In genomic region chr13:67353891-67354459, GRCh38 we compare ENCODE assay signal across 13 cellular contexts.
DNase-seq lines count a peak whose midpoint lies in the region; ATAC-seq, FAIRE-seq and TF ChIP-seq lines count a peak whose summit lies in the region.
"Had no signal": no experiment of that assay in that cellular context is flagged by ENCODE, and none has a peak within 500 bp of the region (broad histone marks: within the 10 kb centered on the region; RNA-seq: fewer than 3 reads in every experiment).

No MANE protein-coding gene starts in this region.

- no peaks in the 10 kb centered on the region for H3K9me3 ChIP-seq in Loucy (ENCODE audit: insufficient read depth, low read depth, low read length)
- H3K9me3 ChIP-seq in HepG2 (ENCODE audit: low read length), result no peaks in the 10 kb centered on the region

- no peak for TF ChIP-seq EP300 in HepG2 (IDR thresholded peaks at IDR 0.05; ENCODE audit: low read depth in 2 of 2, low read length in 2 of 2)
- no peak for TF ChIP-seq EP300 in HepG2 (CRISPR knock-in tag; IDR thresholded peaks at IDR 0.05; ENCODE audit: borderline replicate concordance)

- H3F3A ChIP-seq in Loucy (ENCODE audit: low read depth), result no peaks in the 10 kb centered on the region; the same call in 1 of the 2 replicates

- no peak for FAIRE-seq in HepG2 (lab: Jason Lieb, UNC)

- H3K4me3 Mint-ChIP-seq in osteocyte (ENCODE audit: unreplicated experiment), result peak overlapping the region; percentile 64
- H3K4me3 Mint-ChIP-seq: activated T-helper 1 cell treated with anti-CD3 and anti-CD28 coated beads, Interleukin-12 subunit alpha, Interleukin-12 subunit beta, Interleukin-2, Interleukin-4 antibody, amounts not matched to agents 30 ng/mL and 10 ng/mL and 1 ng/mL, durations not matched to agents 14 hours and 24 hours and 36 hours; stimulated activated naive CD8-positive, alpha-beta T cell treated with anti-CD3 and anti-CD28 coated beads, Interleukin-15, amount 100 ng/mL, for 72 hours had no signal

- peaks cover 2% of the 10 kb centered on the region for H3K36me3 Mint-ChIP-seq in osteocyte (ENCODE audit: unreplicated experiment)

- H3K4me2 ChIP-seq in Loucy (ENCODE audit: low read depth, low read length, poor library complexity, severe bottlenecking), result peak overlapping the region; percentile 53
- H3K4me2 ChIP-seq in HepG2 (ENCODE audit: low read depth, low read length), result no peak overlapping the region

- no peak overlapping the region for H3K9ac ChIP-seq in Loucy (ENCODE audit: low read depth, low read length, poor library complexity, severe bottlenecking)
- no peak overlapping the region for H3K9ac ChIP-seq in HepG2 (ENCODE audit: insufficient read depth, low read depth, low read length)

- H3K79me2 ChIP-seq in Loucy (ENCODE audit: insufficient read depth, low read length), result no peaks in the 10 kb centered on the region
- no peaks in the 10 kb centered on the region for H3K79me2 ChIP-seq in HepG2 (ENCODE audit: insufficient read depth, low read length)

- no peak for TF ChIP-seq CTCF in Loucy (conservative IDR thresholded peaks at IDR 0.05; ENCODE audit: low read length)
- no peak for TF ChIP-seq CTCF in cardiac fibroblast (IDR thresholded peaks at IDR 0.05; ENCODE audit: low read depth, low read length)
- TF ChIP-seq CTCF in osteocyte (IDR thresholded peaks at IDR 0.05), result no peak
- no peak for TF ChIP-seq CTCF in HepG2 (CRISPR knock-in tag; IDR thresholded peaks at IDR 0.05)

- ATAC-seq in HepG2 (no peak), HG03039 (IDR thresholded peaks at IDR 0.05; ENCODE audit: unreplicated experiment) (no peak), HG03565 (IDR thresholded peaks at IDR 0.05; ENCODE audit: unreplicated experiment) (no peak), HG02885 (IDR thresholded peaks at IDR 0.05; ENCODE audit: poor library complexity, unreplicated experiment) (no peak)
- ATAC-seq: stimulated activated naive CD8-positive, alpha-beta T cell treated with anti-CD3 and anti-CD28 coated beads, Interleukin-15, amount 100 ng/mL, for 72 hours had no signal

- intact Hi-C loops in HepG2 (cut with micrococcal nuclease; ENCODE audit: unreplicated experiment), result no loop called here

- CTCF ChIA-PET in HepG2 (lab: Yijun Ruan, JAX; ENCODE audit: low intra/inter-chr PET ratio, low total read pairs), result no interaction called here

- no peaks in the 10 kb centered on the region for H3K9me2 ChIP-seq in Loucy (replicated peaks; ENCODE audit: low read depth, low read length)

- peak overlapping the region; percentile 65 for H3K27ac Mint-ChIP-seq in osteocyte (ENCODE audit: unreplicated experiment)
- H3K27ac Mint-ChIP-seq: activated T-helper 1 cell treated with anti-CD3 and anti-CD28 coated beads, Interleukin-12 subunit alpha, Interleukin-12 subunit beta, Interleukin-2, Interleukin-4 antibody, amounts not matched to agents 30 ng/mL and 10 ng/mL and 1 ng/mL, durations not matched to agents 14 hours and 24 hours and 36 hours; stimulated activated naive CD8-positive, alpha-beta T cell treated with anti-CD3 and anti-CD28 coated beads, Interleukin-15, amount 100 ng/mL, for 72 hours had no signal

- no peak overlapping the region for H3K27ac ChIP-seq in HepG2 (ENCODE audit: extremely low read length, insufficient read depth, low read length)

- H3K4me1 ChIP-seq in Loucy (ENCODE audit: insufficient read depth, low read length, poor library complexity, severe bottlenecking), result peaks cover 3% of the 10 kb centered on the region
- no peaks in the 10 kb centered on the region for H3K4me1 ChIP-seq in HepG2 (ENCODE audit: insufficient read depth, low read length)

- no peak for TF ChIP-seq RAD21 in HepG2 (CRISPR knock-in tag; IDR thresholded peaks at IDR 0.05)

- H3K27me3 ChIP-seq in Loucy (ENCODE audit: insufficient read depth, low read length, poor library complexity, severe bottlenecking) (no peaks in the 10 kb centered on the region), HepG2 (ENCODE audit: control insufficient read depth in 1 of 2, insufficient read depth in 2 of 2, low read length in 2 of 2) (no peaks in the 10 kb centered on the region)

- peaks cover 5% of the 10 kb centered on the region for H3K9me3 Mint-ChIP-seq in osteocyte (ENCODE audit: unreplicated experiment)
- H3K9me3 Mint-ChIP-seq: activated T-helper 1 cell treated with anti-CD3 and anti-CD28 coated beads, Interleukin-12 subunit alpha, Interleukin-12 subunit beta, Interleukin-2, Interleukin-4 antibody, amounts not matched to agents 30 ng/mL and 10 ng/mL and 1 ng/mL, durations not matched to agents 14 hours and 24 hours and 36 hours; stimulated activated naive CD8-positive, alpha-beta T cell treated with anti-CD3 and anti-CD28 coated beads, Interleukin-15, amount 100 ng/mL, for 72 hours had no signal

- WGBS in HepG2 (ENCODE audit: low lambda C conversion rate), result 3% methylated on average over 3 of the region's 3 CpGs

- no TSS peak for BruUV-seq in HepG2 (replicated peaks; lab: Mats Ljungman, UMichigan)

- H3K4me3 ChIP-seq in Loucy (ENCODE audit: low read length, poor library complexity, severe bottlenecking) (peak overlapping the region; percentile 45), cardiac fibroblast (replicated peaks in 1 of 2; ENCODE audit: low read depth in 2 of 2, low read length in 2 of 2) (peak overlapping the region in 1 of 2 donors; percentile 9), HepG2 (replicated peaks in 1 of 3; ENCODE audit: insufficient read depth in 1 of 3, low read depth in 2 of 3, low read length in 3 of 3) (no peak overlapping the region)

- H4K20me1 ChIP-seq in Loucy (ENCODE audit: insufficient read depth, low read length, poor library complexity, severe bottlenecking), result no peaks in the 10 kb centered on the region
- H4K20me1 ChIP-seq in HepG2 (ENCODE audit: insufficient read depth, low read length), result no peaks in the 10 kb centered on the region

- H3K27me3 Mint-ChIP-seq in osteocyte (ENCODE audit: unreplicated experiment), result no peaks in the 10 kb centered on the region
- H3K27me3 Mint-ChIP-seq: stimulated activated naive CD8-positive, alpha-beta T cell treated with anti-CD3 and anti-CD28 coated beads, Interleukin-15, amount 100 ng/mL, for 72 hours had no signal

- in situ Hi-C loops in HepG2 (cut with HindIII; ENCODE audit: extremely low pct_ligation_motif_present, low pct_unique_long_range_greater_than_20kb), result no loop called here

- peaks cover 16% of the 10 kb centered on the region for H3K4me1 Mint-ChIP-seq in osteocyte (ENCODE audit: unreplicated experiment)
- H3K4me1 Mint-ChIP-seq: stimulated activated naive CD8-positive, alpha-beta T cell treated with anti-CD3 and anti-CD28 coated beads, Interleukin-15, amount 100 ng/mL, for 72 hours had no signal

- peak overlapping the region; percentile 81 for H2AFZ ChIP-seq in Loucy (ENCODE audit: low read length)
- no peak overlapping the region for H2AFZ ChIP-seq in HepG2 (ENCODE audit: low read length)

- TF ChIP-seq POLR2A in HepG2 (IDR thresholded peaks at IDR 0.05; ENCODE audit: insufficient read depth in 1 of 2, low read depth in 2 of 2, low read length in 2 of 2), result no peak

- DNase-seq in GM03348 (ENCODE audit: low spot score), result peak; percentile 11
- peak; percentile 26 to 69 for DNase-seq in cardiac fibroblast (ENCODE audit: low read depth in 2 of 2)
- no peak for DNase-seq in osteocyte (ENCODE audit: extremely low spot score, unreplicated experiment)
- no peak for DNase-seq in HepG2 (ENCODE audit: low spot score)
- DNase-seq: activated CD4-positive, alpha-beta T cell treated with anti-CD3 and anti-CD28 coated beads for 4 hours; NCI-H2029 treated with DMSO at 0.1 percent for 48 hours; posterior cingulate gyrus; stimulated activated naive CD8-positive, alpha-beta T cell treated with anti-CD3 and anti-CD28 coated beads, Interleukin-15, amount 100 ng/mL, for 72 hours had no signal

- H3K36me3 ChIP-seq in Loucy (ENCODE audit: insufficient read depth, low read length), result no peaks in the 10 kb centered on the region
- H3K36me3 ChIP-seq in HepG2 (replicated peaks in 1 of 2; ENCODE audit: control insufficient read depth in 1 of 2, insufficient read depth in 2 of 2, low read length in 2 of 2), result no peaks in the 10 kb centered on the region

- POLR2A ChIA-PET in HepG2 (lab: Yijun Ruan, JAX), result no interaction called here

TF ChIP-seq in HepG2, 621 proteins besides CTCF, POLR2A, EP300 and RAD21:
- TF ChIP-seq E2F2 (CRISPR knock-in tag; IDR thresholded peaks at IDR 0.05; ENCODE audit: borderline replicate concordance) (no peak), FOXP1 (IDR thresholded peaks at IDR 0.05) (no peak), FOXP1 (CRISPR knock-in tag; IDR thresholded peaks at IDR 0.05) (no peak), ZNF550 (CRISPR knock-in tag; IDR thresholded peaks at IDR 0.05; ENCODE audit: borderline replicate concordance) (no peak)

Comparison
In these comparisons a context has a peak if more than half of its experiments do, and no peak if none do; other contexts are left out.
1. DNase-seq: peak in GM03348 (single experiment) and cardiac fibroblast (2 of 2); none in osteocyte (single experiment) and HepG2 (single experiment).